Comparison of ENCODE assay signal across 9 cellular contexts in genomic region chr10:323651-324293, GRCh38.
DNase-seq lines count a peak whose midpoint lies in the region; ATAC-seq and TF ChIP-seq lines count a peak whose summit lies in the region.
"Had no signal": no experiment of that assay in that cellular context is flagged by ENCODE, and none has a peak within 500 bp of the region (broad histone marks: within the 10 kb centered on the region; RNA-seq: fewer than 3 reads in every experiment).

No MANE protein-coding gene starts in this region.

- H3K9me2 ChIP-seq in OCI-LY1 (ENCODE audit: low read depth, low read length), result no peaks in the 10 kb centered on the region

- H3K9me3 Mint-ChIP-seq in activated naive CD4-positive, alpha-beta T cell treated with anti-CD3 and anti-CD28 coated beads, Interleukin-2, amount 50 U/mL, for 72 hours, result no peaks in the 10 kb centered on the region

- H4K20me1 ChIP-seq in OCI-LY1 (ENCODE audit: insufficient read depth, low read length), result no peaks in the 10 kb centered on the region

- H3K4me2 ChIP-seq in OCI-LY1 (ENCODE audit: low read length), result peak overlapping the region; percentile 34; the same call in 1 of the 2 replicates

- TF ChIP-seq CTCF in OCI-LY1 (IDR thresholded peaks at IDR 0.05; ENCODE audit: low read length) (no peak; the same call in 1 of the 2 replicates), right atrium auricular region (IDR thresholded peaks at IDR 0.05) (no peak)

- ATAC-seq in GM18502 (IDR thresholded peaks at IDR 0.05; ENCODE audit: poor library complexity, unreplicated experiment), result peak; percentile 98
- ATAC-seq in HG02678 (IDR thresholded peaks at IDR 0.05; ENCODE audit: unreplicated experiment), result peak; percentile 82
- peak; percentile 97 for ATAC-seq in activated naive CD4-positive, alpha-beta T cell treated with anti-CD3 and anti-CD28 coated beads, Interleukin-2, amount 50 U/mL, for 72 hours
- ATAC-seq in HG02852 (IDR thresholded peaks at IDR 0.05; ENCODE audit: unreplicated experiment), result no peak

- no peaks in the 10 kb centered on the region for H3K9me3 ChIP-seq in OCI-LY1 (ENCODE audit: low read length)
- H3K9me3 ChIP-seq in right atrium auricular region, result no peaks in the 10 kb centered on the region

- peak overlapping the region; percentile 99 for H3K27ac ChIP-seq in OCI-LY1 (ENCODE audit: low read depth, low read length, poor library complexity, severe bottlenecking)
- no peak overlapping the region for H3K27ac ChIP-seq in right atrium auricular region
- H3K27ac ChIP-seq: VCaP had no signal

- peaks cover 53% of the 10 kb centered on the region for H3K36me3 ChIP-seq in OCI-LY1 (ENCODE audit: insufficient read depth, low read length)
- H3K36me3 ChIP-seq in right atrium auricular region, result peaks cover 31% of the 10 kb centered on the region

- peaks cover 12% of the 10 kb centered on the region; the same call in 1 of the 2 replicates for H3F3A ChIP-seq in OCI-LY1 (ENCODE audit: insufficient read depth, low read length)

- H3K9ac ChIP-seq in OCI-LY1 (ENCODE audit: low read length), result peak overlapping the region; percentile 43

- no peak overlapping the region for H2AFZ ChIP-seq in OCI-LY1 (ENCODE audit: low read length)

- H3K4me1 ChIP-seq in OCI-LY1 (ENCODE audit: insufficient read depth, low read length, severe bottlenecking), result peaks cover 68% of the 10 kb centered on the region
- H3K4me1 ChIP-seq in right atrium auricular region, result no peaks in the 10 kb centered on the region

- H3K27ac Mint-ChIP-seq in activated naive CD4-positive, alpha-beta T cell treated with anti-CD3 and anti-CD28 coated beads, Interleukin-2, amount 50 U/mL, for 72 hours, result no peak overlapping the region

- peak in 1 of 2 donors; percentile 23 for DNase-seq in activated naive CD4-positive, alpha-beta T cell treated with anti-CD3 and anti-CD28 coated beads, Interleukin-2, amount 50 U/mL, for 72 hours (ENCODE audit: low spot score in 2 of 2)
- DNase-seq in right atrium auricular region (ENCODE audit: low spot score) (peak; percentile 80), GM19238 (ENCODE audit: insufficient read length, low spot score) (no peak)
- DNase-seq in stimulated activated CD4-positive, alpha-beta T cell treated with anti-CD3 and anti-CD28 coated beads, Interleukin-2, amount 100 ng/mL, for 24 hours, result peak; percentile 42 to 49

- no peaks in the 10 kb centered on the region for H3K79me2 ChIP-seq in OCI-LY1 (ENCODE audit: insufficient read depth, low read length)

- peaks cover 0 to 5% of the 10 kb centered on the region in 2 donors for H3K36me3 Mint-ChIP-seq in activated naive CD4-positive, alpha-beta T cell treated with anti-CD3 and anti-CD28 coated beads, Interleukin-2, amount 50 U/mL, for 72 hours

- H3K4me3 ChIP-seq in OCI-LY1 (ENCODE audit: low read depth, low read length, poor library complexity, severe bottlenecking), result peak overlapping the region; percentile 4
- peak overlapping the region in 1 of 2 donors; percentile 22 for H3K4me3 ChIP-seq in right atrium auricular region

- H3K27me3 ChIP-seq in OCI-LY1 (ENCODE audit: insufficient read depth, low read length), result no peaks in the 10 kb centered on the region
- no peaks in the 10 kb centered on the region for H3K27me3 ChIP-seq in right atrium auricular region
